Comparison of ENCODE assay signal across 8 cellular contexts in the genomic region with DNA sequence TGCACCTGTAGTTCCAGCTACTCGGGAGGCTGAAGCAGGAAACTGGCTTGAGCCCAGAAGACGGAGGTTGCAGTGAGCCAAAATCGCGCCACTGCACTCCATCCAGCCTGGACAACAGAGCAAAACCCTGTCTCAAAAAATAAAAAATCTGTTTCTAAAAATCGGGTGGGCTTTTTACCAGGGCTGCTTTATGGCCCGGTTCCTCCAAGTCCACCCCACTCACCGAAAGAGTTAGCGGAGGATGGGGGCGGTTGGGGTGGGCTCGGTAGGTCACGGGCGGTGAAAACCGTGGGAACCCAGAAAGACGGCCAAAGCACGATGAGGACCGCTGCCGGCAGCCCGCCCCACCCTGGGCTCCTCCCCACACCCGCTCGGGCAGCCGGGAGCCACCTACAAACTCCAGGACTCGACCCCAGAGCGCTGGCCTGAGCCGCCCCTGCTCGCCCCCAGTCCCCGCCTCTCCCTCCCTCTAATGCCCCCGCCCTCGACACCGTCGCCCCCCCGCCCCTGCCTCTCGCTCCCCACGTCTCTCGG. TPM values are rescaled to one million over a fixed set of nuclear protein-coding genes. Genes with fewer than 3 reads are reported as not detected.
A peak's percentile ranks its signal among the peaks of the same experiment; 100 is the strongest.
DNase-seq lines count a peak whose midpoint lies in the region; ATAC-seq and TF ChIP-seq lines count a peak whose summit lies in the region.

No MANE protein-coding gene starts in this region.

- TF ChIP-seq EP300 in gastroesophageal sphincter (IDR thresholded peaks at IDR 0.05) = no peak
- no peak for TF ChIP-seq EP300 in neural cell (conservative IDR thresholded peaks at IDR 0.05; ENCODE audit: poor library complexity, severe bottlenecking)

- H3K27me3 ChIP-seq in gastroesophageal sphincter (no peaks in the 10 kb centered on the region), neural cell (ENCODE audit: insufficient read depth, low read depth, low read length) (no peaks in the 10 kb centered on the region)

- H3K4me3 ChIP-seq in AG09309 (ENCODE audit: control insufficient read depth, low read depth, low read length) (peak overlapping the region; percentile 65), GM12865 (ENCODE audit: low read depth, low read length) (peak overlapping the region; percentile 60), gastroesophageal sphincter (peak overlapping the region; percentile 34 to 87), neural cell (ENCODE audit: low read length) (peak overlapping the region; percentile 63)

- peak overlapping the region; percentile 69 for H3K4me3 Mint-ChIP-seq in activated T-helper 17 cell treated with anti-CD3 and anti-CD28 coated beads, Interleukin-2, amount 50 U/mL, for 72 hours

- no peak overlapping the region for H3K27ac Mint-ChIP-seq in activated T-helper 17 cell treated with anti-CD3 and anti-CD28 coated beads, Interleukin-2, amount 50 U/mL, for 72 hours

- TF ChIP-seq RAD21 in neural cell (conservative IDR thresholded peaks at IDR 0.05) = no peak

- TF ChIP-seq CTCF in AG09309 (IDR thresholded peaks at IDR 0.05; ENCODE audit: control insufficient read depth, insufficient read depth, low read depth, low read length, missing control alignments) = no peak
- TF ChIP-seq CTCF in GM12865 (IDR thresholded peaks at IDR 0.05; ENCODE audit: insufficient read depth, low read depth, low read length, missing control alignments) = no peak
- TF ChIP-seq CTCF in gastroesophageal sphincter (IDR thresholded peaks at IDR 0.05) = no peak
- TF ChIP-seq CTCF in neural cell (IDR thresholded peaks at IDR 0.05; ENCODE audit: poor library complexity, severe bottlenecking) = no peak

- no peak overlapping the region for H3K4me2 ChIP-seq in neural cell (ENCODE audit: low read length)

- no peaks in the 10 kb centered on the region for H3F3A ChIP-seq in neural cell (ENCODE audit: insufficient read depth, low read length, poor library complexity, severe bottlenecking)

- peaks cover 18% of the 10 kb centered on the region for H3K4me1 Mint-ChIP-seq in activated T-helper 17 cell treated with anti-CD3 and anti-CD28 coated beads, Interleukin-2, amount 50 U/mL, for 72 hours

- H3K36me3 ChIP-seq in gastroesophageal sphincter = peaks cover 0 to 44% of the 10 kb centered on the region in 2 donors
- H3K36me3 ChIP-seq in neural cell (ENCODE audit: insufficient read depth, low read length) = no peaks in the 10 kb centered on the region

- no peaks in the 10 kb centered on the region for H3K79me2 ChIP-seq in neural cell (replicated peaks; ENCODE audit: insufficient read depth, low read length)

- 0 to 2% methylated on average over 4 to 6 of the region's 34 CpGs for WGBS in gastroesophageal sphincter (ENCODE audit: low coverage in 1 of 2), 2 donors

- H3K27me3 Mint-ChIP-seq in activated T-helper 17 cell treated with anti-CD3 and anti-CD28 coated beads, Interleukin-2, amount 50 U/mL, for 72 hours = no peaks in the 10 kb centered on the region

- no peak overlapping the region for H2AFZ ChIP-seq in neural cell (ENCODE audit: low read depth, low read length)

- ATAC-seq in activated T-helper 17 cell treated with anti-CD3 and anti-CD28 coated beads, Interleukin-2, amount 50 U/mL, for 72 hours (replicated peaks) = no peak
- ATAC-seq in gastroesophageal sphincter (peak; percentile 50), GM21576 (IDR thresholded peaks at IDR 0.05; ENCODE audit: unreplicated experiment) (no peak)

- no peaks in the 10 kb centered on the region for H3K9me3 Mint-ChIP-seq in activated T-helper 17 cell treated with anti-CD3 and anti-CD28 coated beads, Interleukin-2, amount 50 U/mL, for 72 hours

- peaks cover 31% of the 10 kb centered on the region for H3K36me3 Mint-ChIP-seq in activated T-helper 17 cell treated with anti-CD3 and anti-CD28 coated beads, Interleukin-2, amount 50 U/mL, for 72 hours (ENCODE audit: low read depth)

- DNase-seq in AG09309 (ENCODE audit: low read depth) (no peak), GM12865 (ENCODE audit: low read depth) (peak; percentile 68), NCI-H460 (ENCODE audit: extremely low read depth, low read depth) (peak; percentile 2), NCI-H1048 (lab: John Stamatoyannopoulos, UW) (no peak)

- no peak overlapping the region for H3K9ac ChIP-seq in neural cell (ENCODE audit: low read length)

- H3K27ac ChIP-seq in gastroesophageal sphincter (peak overlapping the region; percentile 83 to 99 (median 98)), neural cell (ENCODE audit: low read length) (no peak overlapping the region)

- no peaks in the 10 kb centered on the region for H3K9me3 ChIP-seq in gastroesophageal sphincter
- no peaks in the 10 kb centered on the region for H3K9me3 ChIP-seq in neural cell (ENCODE audit: low read length)

- H3K4me1 ChIP-seq in gastroesophageal sphincter = peaks cover 6 to 54% (median 20%) of the 10 kb centered on the region in 3 donors

- peak in 1 of 2 donors; percentile 42 for TF ChIP-seq POLR2A in gastroesophageal sphincter (IDR thresholded peaks at IDR 0.05)

- H3K9me2 ChIP-seq in neural cell (ENCODE audit: insufficient read depth, low read length) = no peaks in the 10 kb centered on the region

- no peaks in the 10 kb centered on the region for H4K20me1 ChIP-seq in neural cell (ENCODE audit: insufficient read depth)

TF ChIP-seq in neural cell, 6 proteins besides CTCF, POLR2A, EP300 and RAD21:
- TF ChIP-seq POLR2AphosphoS5 (IDR thresholded peaks at IDR 0.05) = no peak
- TF ChIP-seq TAF1 (IDR thresholded peaks at IDR 0.05; ENCODE audit: low read depth) = no peak
- no peak for TF ChIP-seq EZH2 (IDR thresholded peaks at IDR 0.05; ENCODE audit: borderline replicate concordance, insufficient read depth, low read length, poor library complexity, severe bottlenecking)
- no peak for TF ChIP-seq SMC3 (conservative IDR thresholded peaks at IDR 0.05; ENCODE audit: poor library complexity)
- no peak for TF ChIP-seq MXI1 (conservative IDR thresholded peaks at IDR 0.05; ENCODE audit: poor library complexity, severe bottlenecking)
- TF ChIP-seq, protein P1, sequence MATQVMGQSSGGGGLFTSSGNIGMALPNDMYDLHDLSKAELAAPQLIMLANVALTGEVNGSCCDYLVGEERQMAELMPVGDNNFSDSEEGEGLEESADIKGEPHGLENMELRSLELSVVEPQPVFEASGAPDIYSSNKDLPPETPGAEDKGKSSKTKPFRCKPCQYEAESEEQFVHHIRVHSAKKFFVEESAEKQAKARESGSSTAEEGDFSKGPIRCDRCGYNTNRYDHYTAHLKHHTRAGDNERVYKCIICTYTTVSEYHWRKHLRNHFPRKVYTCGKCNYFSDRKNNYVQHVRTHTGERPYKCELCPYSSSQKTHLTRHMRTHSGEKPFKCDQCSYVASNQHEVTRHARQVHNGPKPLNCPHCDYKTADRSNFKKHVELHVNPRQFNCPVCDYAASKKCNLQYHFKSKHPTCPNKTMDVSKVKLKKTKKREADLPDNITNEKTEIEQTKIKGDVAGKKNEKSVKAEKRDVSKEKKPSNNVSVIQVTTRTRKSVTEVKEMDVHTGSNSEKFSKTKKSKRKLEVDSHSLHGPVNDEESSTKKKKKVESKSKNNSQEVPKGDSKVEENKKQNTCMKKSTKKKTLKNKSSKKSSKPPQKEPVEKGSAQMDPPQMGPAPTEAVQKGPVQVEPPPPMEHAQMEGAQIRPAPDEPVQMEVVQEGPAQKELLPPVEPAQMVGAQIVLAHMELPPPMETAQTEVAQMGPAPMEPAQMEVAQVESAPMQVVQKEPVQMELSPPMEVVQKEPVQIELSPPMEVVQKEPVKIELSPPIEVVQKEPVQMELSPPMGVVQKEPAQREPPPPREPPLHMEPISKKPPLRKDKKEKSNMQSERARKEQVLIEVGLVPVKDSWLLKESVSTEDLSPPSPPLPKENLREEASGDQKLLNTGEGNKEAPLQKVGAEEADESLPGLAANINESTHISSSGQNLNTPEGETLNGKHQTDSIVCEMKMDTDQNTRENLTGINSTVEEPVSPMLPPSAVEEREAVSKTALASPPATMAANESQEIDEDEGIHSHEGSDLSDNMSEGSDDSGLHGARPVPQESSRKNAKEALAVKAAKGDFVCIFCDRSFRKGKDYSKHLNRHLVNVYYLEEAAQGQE (IDR thresholded peaks at IDR 0.05; ENCODE audit: borderline replicate concordance) = no peak
TF ChIP-seq in neural cell: peak in this region for 0.

RNA-seq across cellular contexts. Expression of a gene that starts 0.8 kb away (rescaled TPM):
- 0.92 TPM in 2 replicates for total RNA-seq in NCI-H460 (2014; rRNA removed; shearing (Covaris generic))
- polyA plus RNA-seq in NCI-H460 (2014; cell fraction: nucleus; rRNA removed) = 2.2 and 4.5 TPM in 2 replicates
- total RNA-seq in activated T-helper 17 cell treated with anti-CD3 and anti-CD28 coated beads, Interleukin-2, amount 50 U/mL, for 72 hours = 1 to 10 TPM; 3.1 to 4.8 TPM
- total RNA-seq in gastroesophageal sphincter = 10 to 100 TPM; 26.8 to 73.2 (median 43.4) TPM
- polyA plus RNA-seq in neural cell = 0.64 and 0.84 TPM in 2 replicates
- polyA minus RNA-seq in neural cell = 1.7 and 2.4 TPM in 2 replicates

RNA-seq across cellular contexts. Expression of a gene that starts 12.1 kb away (rescaled TPM):
- 56.9 and 59.0 TPM in 2 replicates for total RNA-seq in NCI-H460 (2014; rRNA removed; shearing (Covaris generic))
- 25.4 and 32.0 TPM in 2 replicates for polyA plus RNA-seq in NCI-H460 (2014; cell fraction: nucleus; rRNA removed)
- 10 to 100 TPM; 22.3 to 24.9 TPM for total RNA-seq in activated T-helper 17 cell treated with anti-CD3 and anti-CD28 coated beads, Interleukin-2, amount 50 U/mL, for 72 hours
- total RNA-seq in gastroesophageal sphincter = 100 to 1,000 TPM in 3 of 4 donors, 10 to 100 TPM in 1; 99.9 to 128 (median 112) TPM
- polyA plus RNA-seq in neural cell = 20.2 and 22.1 TPM in 2 replicates
- 19.5 and 29.5 TPM in 2 replicates for polyA minus RNA-seq in neural cell

Comparison
In these comparisons a context has a peak if more than half of its experiments do, and no peak if none do; other contexts are left out.
1. DNase-seq: peak in GM12865 (single experiment) and NCI-H460 (single experiment); none in AG09309 (single experiment) and NCI-H1048 (single experiment).
2. RNA of a gene that starts 0.8 kb away (total RNA-seq): 26.8 to 73.2 TPM in gastroesophageal sphincter; 3.1 to 4.8 TPM in activated T-helper 17 cell treated with anti-CD3 and anti-CD28 coated beads, Interleukin-2, amount 50 U/mL, for 72 hours and 0.92 TPM in NCI-H460; every median in the first group is over 4 times any median in the second.
3. Peak in every context shown above with its lines, with median percentiles within 50 percentile points of each other: H3K4me3 ChIP-seq.